8 cellular contexts compared by ENCODE assay signal in the genomic region with DNA sequence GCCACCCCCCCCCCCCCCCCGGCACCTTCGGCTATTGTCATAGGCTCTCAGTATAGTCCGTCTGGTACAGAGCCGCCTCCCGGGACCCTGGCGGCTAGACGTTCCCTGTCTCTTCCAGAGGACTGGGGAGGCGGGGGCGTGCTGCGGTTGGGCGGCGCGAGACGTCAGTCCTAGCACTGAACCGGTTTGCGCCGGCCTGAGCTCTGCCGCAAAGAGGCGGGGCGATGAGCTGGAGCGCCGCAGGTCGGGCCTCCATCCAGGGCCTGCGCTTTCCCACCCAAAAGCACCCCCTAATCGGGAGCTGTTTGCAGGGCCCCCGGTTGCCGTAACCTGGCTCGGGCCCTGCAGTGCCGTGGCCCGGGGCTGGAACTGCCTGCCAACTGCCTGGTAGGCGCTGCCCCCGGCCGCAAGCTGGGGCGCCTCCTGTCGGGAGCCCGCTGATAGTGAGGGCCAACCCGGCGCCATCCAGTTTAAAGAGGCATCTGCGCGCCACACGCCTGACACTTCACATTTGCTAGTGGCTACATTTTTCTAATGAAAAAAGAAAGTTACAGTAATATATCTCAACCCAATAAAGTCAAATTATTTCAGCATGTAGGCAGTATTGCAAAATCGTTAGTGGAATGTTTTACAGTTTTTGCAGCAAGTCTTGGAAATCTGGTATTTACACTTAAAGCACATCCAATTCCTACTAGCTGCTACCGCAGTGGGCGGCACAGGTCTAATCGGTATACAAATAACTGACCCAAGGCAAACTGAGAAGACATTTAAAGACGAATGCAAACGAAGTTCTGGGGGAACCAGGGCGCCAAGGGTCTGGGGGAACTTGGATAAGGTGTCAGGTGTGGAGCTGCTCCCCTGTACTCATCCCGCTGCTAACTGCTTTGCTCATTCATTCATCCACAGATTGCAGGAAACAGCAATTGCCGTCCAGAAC. TPM values are rescaled to one million over a fixed set of nuclear protein-coding genes. Genes with fewer than 3 reads are reported as not detected.
A peak's percentile ranks its signal among the peaks of the same experiment; 100 is the strongest.
DNase-seq lines count a peak whose midpoint lies in the region; ATAC-seq and TF ChIP-seq lines count a peak whose summit lies in the region.

No MANE protein-coding gene starts in this region.

- ATAC-seq in HG03378 (IDR thresholded peaks at IDR 0.05; ENCODE audit: unreplicated experiment), result peak; percentile 71

- no peaks in the 10 kb centered on the region for H3K9me3 ChIP-seq in mesodermal cell (ENCODE audit: control insufficient read depth, low read length)

- peaks cover 13% of the 10 kb centered on the region for H3K4me1 ChIP-seq in mesodermal cell (ENCODE audit: control insufficient read depth, insufficient read depth, low read length, poor library complexity, severe bottlenecking)

- H3K4me3 ChIP-seq in BJ (ENCODE audit: low read depth, low read length), result peak overlapping the region; percentile 60
- H3K4me3 ChIP-seq in mesodermal cell (ENCODE audit: extremely low read depth, insufficient read depth, low read length, poor library complexity, severe bottlenecking), result peak overlapping the region; percentile 45

- 0 out of 2 replicates have a peak, but pooled peaks cover 1% of the 10 kb centered on the region for H3K27me3 ChIP-seq in BJ (ENCODE audit: control insufficient read depth, insufficient read depth, low read length)

- peak; percentile 95 for TF ChIP-seq POLR2A in GM19099 (IDR thresholded peaks at IDR 0.05; ENCODE audit: extremely low read depth, insufficient read length, low read depth)

- POLR2A ChIA-PET in BJ (lab: Charles Lee), result interaction anchor here (0.5 to 0.7 kb wide), 4 partner anchors 9 to 508 kb away, joined by 4 to 10 read pairs (median 4); no protein-coding TSS in a partner anchor

- WGBS in mesodermal cell (ENCODE audit: insufficient coverage in 2 of 2), 2 experiments, result 0 to 3% methylated on average over 38 to 39 of the region's 50 CpGs

- CTCF ChIA-PET in BJ (lab: Yijun Ruan, JAX), result interaction anchor here (0.6 to 2.7 kb wide), 17 partner anchors 9 to 1549 kb away, joined by 3 to 21 read pairs (median 4); a partner anchor contains a TSS

- DNase-seq in BJ (ENCODE audit: low read depth) (peak; percentile 86), NCI-H524 (lab: John Stamatoyannopoulos, UW) (peak; percentile 98 to 99)
- DNase-seq in activated CD4-positive, alpha-beta T cell treated with anti-CD3 and anti-CD28 coated beads, Interleukin-2, amount 50 U/mL, for 24 hours (ENCODE audit: low read depth in 1 of 2, low spot score in 1 of 2), result peak; percentile 87 to 96
- DNase-seq in effector CD4-positive, alpha-beta T cell, result peak; percentile 96
- peak; percentile 97 to 98 for DNase-seq in stimulated activated CD8-positive, alpha-beta memory T cell treated with anti-CD3 and anti-CD28 coated beads, Interleukin-15, amount 100 ng/mL, for 48 hours (ENCODE audit: low read depth in 2 of 2)

- H3K36me3 ChIP-seq in BJ (ENCODE audit: control insufficient read depth, insufficient read depth, low read length) (no peaks in the 10 kb centered on the region), mesodermal cell (ENCODE audit: control insufficient read depth, insufficient read depth, low read length) (peaks cover 10% of the 10 kb centered on the region)

- peak; percentile 91 for TF ChIP-seq CTCF in BJ (IDR thresholded peaks at IDR 0.05; ENCODE audit: insufficient read depth, low read depth, low read length)

- peak overlapping the region; percentile 97 for H3K27ac ChIP-seq in mesodermal cell (ENCODE audit: low read depth, low read length, severe bottlenecking)

RNA-seq across cellular contexts. Expression of a gene that starts 0.8 kb away (rescaled TPM):
- 169 and 212 TPM in 2 replicates for polyA plus RNA-seq in BJ (2011; rRNA removed)
- 192 and 244 TPM in 2 replicates for polyA minus RNA-seq in BJ (2011; rRNA and poly(A)+ RNA removed)
- polyA plus RNA-seq in mesodermal cell (2013, experiment 1 of 2), result 182 TPM
- 175 TPM for polyA plus RNA-seq in mesodermal cell (2013, experiment 2 of 2)

Comparison
In these comparisons a context has a peak if more than half of its experiments do, and no peak if none do; other contexts are left out.
1. Peak in every context shown above with its lines: DNase-seq, ATAC-seq, H3K4me3 ChIP-seq and H3K27ac ChIP-seq.